Comparison of ENCODE assay signal across 8 cellular contexts in the genomic region with DNA sequence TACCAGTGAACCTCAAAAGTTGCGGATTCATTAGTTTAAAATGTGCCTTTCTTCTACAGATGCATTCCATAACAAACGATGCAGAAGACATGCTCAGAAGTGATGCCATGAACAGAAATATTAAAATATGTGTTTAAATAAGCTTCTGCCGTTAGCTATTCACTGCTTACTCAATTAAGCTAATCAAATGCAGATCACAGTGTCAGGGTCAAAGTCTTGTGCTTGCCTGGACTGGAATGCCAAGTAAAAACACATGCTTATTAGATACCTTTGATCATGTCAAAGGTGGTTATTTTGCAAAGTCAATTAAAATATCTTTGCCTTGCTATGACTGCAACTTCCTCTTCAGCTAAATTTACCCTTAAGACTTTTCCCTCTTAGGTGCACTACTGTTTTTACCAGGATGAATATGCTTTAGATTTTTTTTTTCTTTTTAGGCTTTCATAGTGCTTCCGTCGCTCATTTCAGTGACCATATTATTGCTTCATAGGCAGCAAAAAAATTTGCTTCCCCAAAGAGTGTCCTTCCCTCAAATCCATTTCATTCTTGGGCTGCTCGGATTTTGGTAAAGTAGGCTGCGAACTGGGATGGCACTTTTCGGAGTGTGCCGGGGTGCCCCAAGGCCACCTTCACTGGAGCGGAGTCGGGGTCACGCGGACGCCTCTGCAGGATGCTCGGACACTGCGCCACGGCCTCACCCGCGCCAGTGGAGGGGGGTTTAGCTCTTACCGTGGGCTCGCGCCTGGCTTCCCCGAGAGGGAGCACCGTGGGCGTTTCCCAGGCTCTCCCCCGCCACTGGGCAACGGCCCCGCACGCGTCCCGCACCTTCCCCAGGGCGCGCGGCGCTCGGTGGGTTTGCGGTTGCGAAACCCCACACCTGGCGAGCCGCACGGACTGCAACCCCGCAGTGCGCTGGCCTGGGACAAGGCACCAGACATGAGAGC. TPM values are rescaled to one million over a fixed set of nuclear protein-coding genes. Genes with fewer than 3 reads are reported as not detected.
A peak's percentile ranks its signal among the peaks of the same experiment; 100 is the strongest.
DNase-seq lines count a peak whose midpoint lies in the region; ATAC-seq and TF ChIP-seq lines count a peak whose summit lies in the region.

No MANE protein-coding gene starts in this region.

- peaks cover 11% of the 10 kb centered on the region for H3K79me2 ChIP-seq in GM23248 (ENCODE audit: insufficient read depth)
- H3K79me2 ChIP-seq in OCI-LY1 (ENCODE audit: insufficient read depth, low read length), result no peaks in the 10 kb centered on the region

- peak overlapping the region; percentile 5 for H3K27ac Mint-ChIP-seq in CD8-positive, alpha-beta T cell
- H3K27ac Mint-ChIP-seq in central memory CD8-positive, alpha-beta T cell (ENCODE audit: low read depth), result no peak overlapping the region

- peak; percentile 19 for ATAC-seq in CD8-positive, alpha-beta T cell
- no peak for ATAC-seq in central memory CD8-positive, alpha-beta T cell (replicated peaks; ENCODE audit: extremely low read depth, poor library complexity, severe bottlenecking)

- 3 to 5% methylated on average over 29 to 31 of the region's 43 CpGs for WGBS in GM23248 (ENCODE audit: low coverage in 1 of 2, low lambda C conversion rate in 2 of 2, missing lambda C conversion rate in 2 of 2), 2 experiments
- WGBS in lower leg skin, 2 donors, result 3 to 4% methylated on average over 24 to 40 of the region's 43 CpGs

- in situ Hi-C loops in GM23248 (cut with MboI) (no loop called here), ACHN (cut with HindIII; ENCODE audit: low pct_ligation_motif_present, low pct_unique_long_range_greater_than_20kb, low sequenced_read_pairs) (no loop called here)

- peaks cover 9% of the 10 kb centered on the region for H3K4me1 ChIP-seq in CD8-positive, alpha-beta T cell (ENCODE audit: insufficient read depth, low read length)
- H3K4me1 ChIP-seq in GM23248 (ENCODE audit: insufficient read depth) (peaks cover 8% of the 10 kb centered on the region; the same call in 1 of the 2 replicates), OCI-LY1 (ENCODE audit: insufficient read depth, low read length, severe bottlenecking) (peaks cover 10% of the 10 kb centered on the region)

- peaks cover 7% of the 10 kb centered on the region for H3K36me3 Mint-ChIP-seq in CD8-positive, alpha-beta T cell
- no peaks in the 10 kb centered on the region for H3K36me3 Mint-ChIP-seq in central memory CD8-positive, alpha-beta T cell (ENCODE audit: insufficient read depth)

- peaks cover 23% of the 10 kb centered on the region for H3K4me1 Mint-ChIP-seq in CD8-positive, alpha-beta T cell (ENCODE audit: low read depth)
- peaks cover 6% of the 10 kb centered on the region for H3K4me1 Mint-ChIP-seq in central memory CD8-positive, alpha-beta T cell

- peak overlapping the region; percentile 84 for H3K4me3 Mint-ChIP-seq in CD8-positive, alpha-beta T cell
- peak overlapping the region; percentile 88 for H3K4me3 Mint-ChIP-seq in central memory CD8-positive, alpha-beta T cell

- H3K9me2 ChIP-seq in GM23248 (ENCODE audit: insufficient read depth) (no peaks in the 10 kb centered on the region), OCI-LY1 (ENCODE audit: low read depth, low read length) (no peaks in the 10 kb centered on the region)

- H3K27me3 Mint-ChIP-seq in CD8-positive, alpha-beta T cell (ENCODE audit: low read depth), result no peaks in the 10 kb centered on the region
- H3K27me3 Mint-ChIP-seq in central memory CD8-positive, alpha-beta T cell, result no peaks in the 10 kb centered on the region

- intact Hi-C loops in CD8-positive, alpha-beta T cell (cut with DNase I, micrococcal nuclease), result loop anchor here in 1 of 2 experiments (1.0 kb wide), 1 partner anchor 19 kb away; the partner anchor contains the start of gene TASOR2
- intact Hi-C loops in lower leg skin (cut with DNase I; ENCODE audit: low total_unique reads), result no loop called here

- peak overlapping the region; percentile 87 for H3K9ac ChIP-seq in GM23248
- H3K9ac ChIP-seq in OCI-LY1 (ENCODE audit: low read length), result no peak overlapping the region

- TF ChIP-seq POLR2A in lower leg skin (IDR thresholded peaks at IDR 0.05), result no peak

- TF ChIP-seq CTCF in CD8-positive, alpha-beta T cell (IDR thresholded peaks at IDR 0.05), result no peak
- TF ChIP-seq CTCF in OCI-LY1 (IDR thresholded peaks at IDR 0.05; ENCODE audit: low read length) (no peak), lower leg skin (IDR thresholded peaks at IDR 0.05) (no peak)

- H3K36me3 ChIP-seq in CD8-positive, alpha-beta T cell (ENCODE audit: insufficient read depth, low read length), result no peaks in the 10 kb centered on the region
- H3K36me3 ChIP-seq in GM23248 (ENCODE audit: low read depth), result no peaks in the 10 kb centered on the region
- H3K36me3 ChIP-seq in OCI-LY1 (ENCODE audit: insufficient read depth, low read length), result no peaks in the 10 kb centered on the region

- no peaks in the 10 kb centered on the region for H3K9me3 ChIP-seq in CD8-positive, alpha-beta T cell (ENCODE audit: low read length)
- H3K9me3 ChIP-seq in GM23248 (ENCODE audit: low read depth) (no peaks in the 10 kb centered on the region), OCI-LY1 (ENCODE audit: low read length) (no peaks in the 10 kb centered on the region)

- CTCF ChIA-PET in CD8-positive, alpha-beta T cell (lab: Charles Lee), result interaction anchor here (0.7 to 0.9 kb wide), 2 partner anchors 36 to 43 kb away, joined by 3 to 4 read pairs; no protein-coding TSS in a partner anchor

- no peaks in the 10 kb centered on the region for H3K9me3 Mint-ChIP-seq in CD8-positive, alpha-beta T cell
- H3K9me3 Mint-ChIP-seq in central memory CD8-positive, alpha-beta T cell, result no peaks in the 10 kb centered on the region

- H2AFZ ChIP-seq in GM23248 (peak overlapping the region; percentile 97), OCI-LY1 (ENCODE audit: low read length) (no peak overlapping the region)

- peak overlapping the region; percentile 80 for H3K4me2 ChIP-seq in GM23248 (ENCODE audit: unreplicated experiment)
- peak overlapping the region; percentile 56 for H3K4me2 ChIP-seq in OCI-LY1 (ENCODE audit: low read length)

- H3F3A ChIP-seq in GM23248 (ENCODE audit: insufficient read depth) (peaks cover 18% of the 10 kb centered on the region), OCI-LY1 (ENCODE audit: insufficient read depth, low read length) (no peaks in the 10 kb centered on the region)

- H3K27me3 ChIP-seq in CD8-positive, alpha-beta T cell (ENCODE audit: insufficient read depth, low read length), result no peaks in the 10 kb centered on the region
- H3K27me3 ChIP-seq in GM23248 (replicated peaks; ENCODE audit: insufficient read depth) (no peaks in the 10 kb centered on the region), OCI-LY1 (ENCODE audit: insufficient read depth, low read length) (no peaks in the 10 kb centered on the region)

- peak overlapping the region; percentile 53 for H3K4me3 ChIP-seq in CD8-positive, alpha-beta T cell (ENCODE audit: low read depth, low read length)
- H3K4me3 ChIP-seq in GM23248 (peak overlapping the region; percentile 86), OCI-LY1 (ENCODE audit: low read depth, low read length, poor library complexity, severe bottlenecking) (peak overlapping the region; percentile 43), lower leg skin (ENCODE audit: low read depth, poor library complexity, severe bottlenecking) (peak overlapping the region; percentile 94)

- no peak overlapping the region for H3K27ac ChIP-seq in CD8-positive, alpha-beta T cell (ENCODE audit: low read depth, low read length)
- H3K27ac ChIP-seq in GM23248, result peak overlapping the region; percentile 29; the same call in 1 of the 2 replicates
- H3K27ac ChIP-seq in OCI-LY1 (ENCODE audit: low read depth, low read length, poor library complexity, severe bottlenecking), result no peak overlapping the region
- H3K27ac ChIP-seq in substantia nigra (ENCODE audit: low read depth, low read length, poor library complexity, severe bottlenecking), result peak overlapping the region; percentile 42

- POLR2A ChIA-PET in CD8-positive, alpha-beta T cell (lab: Charles Lee), result interaction anchor here (0.6 to 0.7 kb wide), 2 partner anchors 27 to 1487 kb away, joined by 3 to 5 read pairs; no protein-coding TSS in a partner anchor

- DNase-seq in CD8-positive, alpha-beta T cell, result no peak
- DNase-seq in GM23248, result peak; percentile 56
- DNase-seq in central memory CD8-positive, alpha-beta T cell (ENCODE audit: low spot score in 2 of 2), result no peak
- peak in 1 of 2 donors; percentile 89 for DNase-seq in lower leg skin (ENCODE audit: low spot score in 2 of 2)
- DNase-seq in substantia nigra (lab: John Stamatoyannopoulos, UW), result peak in 25 of 49 donors; percentile 17 to 74 (median 31)
- DNase-seq in activated gamma-delta T cell (lab: John Stamatoyannopoulos, UW), result no peak
- DNase-seq in ACHN, result no peak

- H4K20me1 ChIP-seq in GM23248 (ENCODE audit: insufficient read depth) (no peaks in the 10 kb centered on the region), OCI-LY1 (ENCODE audit: insufficient read depth, low read length) (no peaks in the 10 kb centered on the region)

RNA-seq across cellular contexts. Expression of gene ASB13, which starts 0.7 kb away (rescaled TPM):
- 1 to 10 TPM; 1.6 to 1.9 TPM for total RNA-seq in CD8-positive, alpha-beta T cell
- total RNA-seq in GM23248 (2014; rRNA removed; shearing (Covaris generic)), result 5.6 and 8.9 TPM in 2 replicates
- 7.5 and 8.9 TPM in 2 replicates for polyA plus RNA-seq in GM23248 (2016; fragmentation: Nextera tagmentation; extraction: Ambion mirVana)
- 10 to 100 TPM in 3 of 4 donors, 1 to 10 TPM in 1; 9.9 to 28.5 (median 18.4) TPM for total RNA-seq in lower leg skin

RNA-seq across cellular contexts. Expression of gene TASOR2, which starts 19.0 kb away (rescaled TPM):
- total RNA-seq in CD8-positive, alpha-beta T cell, result 10 to 100 TPM; 52.7 to 61.2 TPM
- 51.9 and 60.7 TPM in 2 replicates for total RNA-seq in GM23248 (2014; rRNA removed; shearing (Covaris generic))
- 16.8 and 19.9 TPM in 2 replicates for polyA plus RNA-seq in GM23248 (2016; fragmentation: Nextera tagmentation; extraction: Ambion mirVana)
- total RNA-seq in lower leg skin, result 10 to 100 TPM; 27.0 to 50.5 (median 35.4) TPM

Comparison
In these comparisons a context has a peak if more than half of its experiments do, and no peak if none do; other contexts are left out.
1. DNase-seq: peak in GM23248 (single experiment) and substantia nigra (25 of 49); none in CD8-positive, alpha-beta T cell (0 of 7), central memory CD8-positive, alpha-beta T cell (0 of 2), activated gamma-delta T cell (single experiment) and ACHN (single experiment).
2. H3K27ac ChIP-seq: peak in GM23248 (single experiment) and substantia nigra (single experiment); none in CD8-positive, alpha-beta T cell (single experiment) and OCI-LY1 (single experiment).
3. H3K4me3 ChIP-seq: peak in every context shown above with its lines; median percentile 94 in lower leg skin; 86 in GM23248; 53 in CD8-positive, alpha-beta T cell; 43 in OCI-LY1.